In genomic region chr21:42039470-42039901, GRCh38 we compare ENCODE assay signal across 15 cellular contexts. TPM values are rescaled to one million over a fixed set of nuclear protein-coding genes. Genes with fewer than 3 reads are reported as not detected.
DNase-seq lines count a peak whose midpoint lies in the region; ATAC-seq and TF ChIP-seq lines count a peak whose summit lies in the region.
"Had no signal": no experiment of that assay in that cellular context is flagged by ENCODE, and none has a peak within 500 bp of the region (broad histone marks: within the 10 kb centered on the region; RNA-seq: fewer than 3 reads in every experiment).

No MANE protein-coding gene starts in this region.

- TF ChIP-seq CTCF in coronary artery (IDR thresholded peaks at IDR 0.05), result no peak

- H3K4me3 ChIP-seq in skeletal muscle tissue (ENCODE audit: low read length in 3 of 3) (no peak overlapping the region), coronary artery (no peak overlapping the region)
- no peak overlapping the region for H3K4me3 ChIP-seq in effector memory CD4-positive, alpha-beta T cell (ENCODE audit: insufficient read depth, low read depth, low read length, poor library complexity, severe bottlenecking)
- H3K4me3 ChIP-seq: GM23338, testis had no signal

- peak overlapping the region; percentile 69 for H3K27ac ChIP-seq in skeletal muscle tissue (ENCODE audit: low read depth, low read length)
- no peak overlapping the region for H3K27ac ChIP-seq in effector memory CD4-positive, alpha-beta T cell (ENCODE audit: insufficient read depth, low read length, poor library complexity, severe bottlenecking)
- H3K27ac ChIP-seq in coronary artery, result no peak overlapping the region
- H3K27ac ChIP-seq: testis had no signal

- no peaks in the 10 kb centered on the region for H3K36me3 ChIP-seq in skeletal muscle tissue (ENCODE audit: control insufficient read depth in 3 of 3, insufficient read depth in 3 of 3, low read length in 3 of 3)
- H3K36me3 ChIP-seq in effector memory CD4-positive, alpha-beta T cell (ENCODE audit: control insufficient read depth, insufficient read depth, low read length), result no peaks in the 10 kb centered on the region

- ATAC-seq in left ventricle myocardium superior (peak; percentile 79), GM18873 (IDR thresholded peaks at IDR 0.05; ENCODE audit: low FRiP score, unreplicated experiment) (no peak)

- H3K9me3 ChIP-seq in skeletal muscle tissue (ENCODE audit: control insufficient read depth in 3 of 3, low read length in 3 of 3), result peaks cover 0 to 4% (median 0%) of the 10 kb centered on the region in 3 donors
- H3K9me3 ChIP-seq in effector memory CD4-positive, alpha-beta T cell (ENCODE audit: control insufficient read depth, low read length), result no peaks in the 10 kb centered on the region
- H3K9me3 ChIP-seq: testis had no signal

- DNase-seq in EL, result peak; percentile 45
- peak; percentile 41 for DNase-seq in astrocyte of the hippocampus (ENCODE audit: low read depth, low spot score)
- peak; percentile 44 for DNase-seq in left ventricle myocardium superior
- DNase-seq in GDM1 (lab: John Stamatoyannopoulos, UW), result no peak
- DNase-seq in effector memory CD4-positive, alpha-beta T cell, result no peak
- no peak for DNase-seq in coronary artery (ENCODE audit: low spot score)
- DNase-seq: activated naive CD4-positive, alpha-beta T cell treated with anti-CD3 and anti-CD28 coated beads for 36 hours; erythroblast; NCI-H1048; stimulated activated CD4-positive, alpha-beta T cell treated with anti-CD3 and anti-CD28 coated beads, Interleukin-1b, Interleukin-23, amount 100 ng/mL, for 48 hours; testis had no signal

- H3K27me3 ChIP-seq in skeletal muscle tissue (ENCODE audit: control insufficient read depth in 3 of 3, insufficient read depth in 3 of 3, low read length in 3 of 3), result no peaks in the 10 kb centered on the region
- H3K27me3 ChIP-seq in effector memory CD4-positive, alpha-beta T cell (replicated peaks; ENCODE audit: control insufficient read depth, insufficient read depth, low read length, poor library complexity, severe bottlenecking), result no peaks in the 10 kb centered on the region
- H3K27me3 ChIP-seq: testis had no signal

- intact Hi-C loops in left ventricle myocardium superior (cut with micrococcal nuclease), result no loop called here

- peaks cover 7 to 9% (median 9%) of the 10 kb centered on the region in 3 donors for H3K4me1 ChIP-seq in skeletal muscle tissue (ENCODE audit: control insufficient read depth in 3 of 3, insufficient read depth in 3 of 3, low read length in 3 of 3)
- H3K4me1 ChIP-seq in effector memory CD4-positive, alpha-beta T cell (ENCODE audit: control insufficient read depth, insufficient read depth, low read length, poor library complexity, severe bottlenecking), result no peaks in the 10 kb centered on the region

- H3K9ac ChIP-seq in skeletal muscle tissue (ENCODE audit: low read depth in 1 of 3, low read length in 3 of 3), result no peak overlapping the region

RNA-seq across cellular contexts. Expression of gene ZBTB21, which starts 29.3 kb away (rescaled TPM):
- total RNA-seq in left ventricle myocardium superior (6.6 TPM), skeletal muscle tissue (3.7 TPM)

RNA-seq across cellular contexts. Expression of gene UMODL1, which starts 31.6 kb away (rescaled TPM):
- total RNA-seq in left ventricle myocardium superior, result not detected
- total RNA-seq in skeletal muscle tissue, result not detected
- total RNA-seq: activated naive CD4-positive, alpha-beta T cell treated with anti-CD3 and anti-CD28 coated beads for 36 hours; GM23338; WTC11 had no signal

Comparison
In these comparisons a context has a peak if more than half of its experiments do, and no peak if none do; other contexts are left out.
1. DNase-seq: peak in EL (single experiment), astrocyte of the hippocampus (single experiment) and left ventricle myocardium superior (single experiment); none in GDM1 (single experiment), effector memory CD4-positive, alpha-beta T cell (0 of 3) and coronary artery (single experiment).